ENCODE assay signal across 1 cellular context in genomic region chr3:16441306-16441898, GRCh38.
TF ChIP-seq lines count a peak whose summit lies in the region.

No MANE protein-coding gene starts in this region.

TF ChIP-seq in GM23338, 12 proteins besides CTCF, POLR2A, EP300 and RAD21 (continued from another document):
- TF ChIP-seq REST (IDR thresholded peaks at IDR 0.05; ENCODE audit: unreplicated experiment) (no peak), ZNF331 (CRISPR knock-in tag; IDR thresholded peaks at IDR 0.05; ENCODE audit: low read depth) (no peak), EZH2phosphoT487 (IDR thresholded peaks at IDR 0.05; ENCODE audit: unreplicated experiment) (no peak), CREB1 (CRISPR knock-in tag; IDR thresholded peaks at IDR 0.05; ENCODE audit: low read depth) (no peak), STAT1 (IDR thresholded peaks at IDR 0.05; ENCODE audit: unreplicated experiment) (no peak), NANOG (IDR thresholded peaks at IDR 0.05; ENCODE audit: borderline replicate concordance) (no peak), ZNF114 (CRISPR knock-in tag; IDR thresholded peaks at IDR 0.05) (no peak), JUNB (IDR thresholded peaks at IDR 0.05; ENCODE audit: unreplicated experiment) (no peak)
- TF ChIP-seq, protein P1, sequence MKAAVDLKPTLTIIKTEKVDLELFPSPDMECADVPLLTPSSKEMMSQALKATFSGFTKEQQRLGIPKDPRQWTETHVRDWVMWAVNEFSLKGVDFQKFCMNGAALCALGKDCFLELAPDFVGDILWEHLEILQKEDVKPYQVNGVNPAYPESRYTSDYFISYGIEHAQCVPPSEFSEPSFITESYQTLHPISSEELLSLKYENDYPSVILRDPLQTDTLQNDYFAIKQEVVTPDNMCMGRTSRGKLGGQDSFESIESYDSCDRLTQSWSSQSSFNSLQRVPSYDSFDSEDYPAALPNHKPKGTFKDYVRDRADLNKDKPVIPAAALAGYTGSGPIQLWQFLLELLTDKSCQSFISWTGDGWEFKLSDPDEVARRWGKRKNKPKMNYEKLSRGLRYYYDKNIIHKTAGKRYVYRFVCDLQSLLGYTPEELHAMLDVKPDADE (IDR thresholded peaks at IDR 0.05) = no peak
